ENCODE assay signal across 4 cellular contexts in genomic region chr3:9293953-9294352, GRCh38. TPM values are rescaled to one million over a fixed set of nuclear protein-coding genes. Genes with fewer than 3 reads are reported as not detected.
DNase-seq lines count a peak whose midpoint lies in the region; ATAC-seq, FAIRE-seq and TF ChIP-seq lines count a peak whose summit lies in the region.
"Not testable (repeated sequence)": the region's sequence is repeated elsewhere in the genome, so short reads cannot be mapped to it uniquely, and the experiment has no call there.

No MANE protein-coding gene starts in this region.

- TF ChIP-seq CTCF in HEK293 (tag by site-specific recombination; IDR thresholded peaks at IDR 0.05); WTC11 (IDR thresholded peaks at IDR 0.05); K562 (IDR thresholded peaks at IDR 0.05 in 2 of 3, conservative IDR thresholded peaks at IDR 0.05 in 1 of 3; ENCODE audit: insufficient read depth in 2 of 3, low read depth in 1 of 3, low read length in 3 of 3); pancreas (IDR thresholded peaks at IDR 0.05): not testable (repeated sequence)

- not testable (repeated sequence) for H4K20me1 ChIP-seq in K562 (replicated peaks; ENCODE audit: control insufficient read depth, insufficient read depth, low read length)

- H2AFZ ChIP-seq in K562 (ENCODE audit: low read depth, low read length) = not testable (repeated sequence)

- in situ Hi-C loops in K562 (cut with MboI) = not testable (repeated sequence)

- H3K4me3 ChIP-seq in HEK293 (ENCODE audit: low read depth, low read length); K562; pancreas: not testable (repeated sequence)

- not testable (repeated sequence) for H3K4me3 Mint-ChIP-seq in WTC11

- TF ChIP-seq EP300 in K562 (IDR thresholded peaks at IDR 0.05; ENCODE audit: low read length) = not testable (repeated sequence)

- not testable (repeated sequence) for DNase-seq in WTC11 (ENCODE audit: low spot score); K562 (ENCODE audit: extremely low read depth in 1 of 4, low spot score in 3 of 4); pancreas

- peaks cover 15% of the 10 kb centered on the region for H3K9me3 Mint-ChIP-seq in WTC11

- CTCF ChIA-PET in HEK293 (lab: Yijun Ruan, JAX) = interaction anchor here (0.6 to 1.2 kb wide), 2 partner anchors 139 to 323 kb away, joined by 3 to 4 read pairs; no protein-coding TSS in a partner anchor
- CTCF ChIA-PET in WTC11 (lab: Charles Lee); K562 (lab: Yijun Ruan, JAX; ENCODE audit: low intra/inter-chr PET ratio): not testable (repeated sequence)

- intact Hi-C loops in K562 (cut with micrococcal nuclease); pancreas (cut with DNase I): not testable (repeated sequence)

- not testable (repeated sequence) for H3K27ac ChIP-seq in HEK293 (ENCODE audit: extremely low read depth, low read depth, low read length); K562 (ENCODE audit: extremely low read depth, low read depth, low read length); pancreas

- H3K4me2 ChIP-seq in K562 (ENCODE audit: insufficient read depth, low read length) = not testable (repeated sequence)

- not testable (repeated sequence) for FAIRE-seq in K562 (lab: Jason Lieb, UNC)
- peak; percentile 65 for FAIRE-seq in pancreas (lab: Jason Lieb, UNC)

- not testable (repeated sequence) for H3K36me3 ChIP-seq in HEK293 (ENCODE audit: control insufficient read depth in 2 of 2, insufficient read depth in 1 of 2, low read length in 2 of 2); K562 (ENCODE audit: control insufficient read depth, insufficient read depth, low read length); pancreas

- H3K27me3 ChIP-seq in K562 (ENCODE audit: control insufficient read depth in 2 of 2, insufficient read depth in 2 of 2, low read length in 2 of 2); pancreas: not testable (repeated sequence)

- not testable (repeated sequence) for TF ChIP-seq RAD21 in K562 (CRISPR knock-in tag; conservative IDR thresholded peaks at IDR 0.05 in 1 of 2, IDR thresholded peaks at IDR 0.05 in 1 of 2)

- H3K27me3 Mint-ChIP-seq in WTC11 (ENCODE audit: low read depth) = not testable (repeated sequence)

- H3K9ac ChIP-seq in K562 (ENCODE audit: insufficient read depth in 1 of 2, low read depth in 2 of 2, low read length in 2 of 2) = not testable (repeated sequence)

- not testable (repeated sequence) for H3K4me1 ChIP-seq in HEK293 (ENCODE audit: control insufficient read depth, insufficient read depth, low read length); K562 (replicated peaks in 1 of 2; ENCODE audit: control insufficient read depth in 2 of 2, insufficient read depth in 2 of 2, low read length in 2 of 2); pancreas

- not testable (repeated sequence) for H3K9me1 ChIP-seq in K562 (ENCODE audit: control insufficient read depth, insufficient read depth, low read length)

- BruUV-seq in K562 (replicated peaks; lab: Mats Ljungman, UMichigan) = not testable (repeated sequence)

- POLR2A ChIA-PET in HEK293 (lab: Yijun Ruan, JAX); WTC11 (lab: Charles Lee); K562 (lab: Yijun Ruan, JAX): not testable (repeated sequence)

- not testable (repeated sequence) for H3K79me2 ChIP-seq in K562 (ENCODE audit: control insufficient read depth, insufficient read depth, low read length)

- 0% methylated on average over 2 of the region's 2 CpGs for WGBS in K562 (ENCODE audit: insufficient coverage, low coverage, missing lambda C conversion rate)
- 89 to 91% methylated on average over 2 of the region's 2 CpGs for WGBS in pancreas, 2 donors

- not testable (repeated sequence) for H3K27ac Mint-ChIP-seq in WTC11

- not testable (repeated sequence) for TF ChIP-seq POLR2A in K562 (conservative IDR thresholded peaks at IDR 0.05)

- not testable (repeated sequence) for H3K36me3 Mint-ChIP-seq in WTC11

- peaks cover 13% of the 10 kb centered on the region for H3K4me1 Mint-ChIP-seq in WTC11

- H3K9me3 ChIP-seq in HEK293 (ENCODE audit: control insufficient read depth, insufficient read depth, low read depth, low read length); K562 (replicated peaks; ENCODE audit: control insufficient read depth, insufficient read depth, low read depth, low read length); pancreas: not testable (repeated sequence)

- ATAC-seq in WTC11, K562, pancreas: not testable (repeated sequence)

TF ChIP-seq in HEK293, 187 proteins besides CTCF, POLR2A, EP300 and RAD21:
- peak; percentile 97 for TF ChIP-seq ZNF146 (tag by site-specific recombination; IDR thresholded peaks at IDR 0.05)
TF ChIP-seq in HEK293: peak in this region for 1; not testable (repeated sequence) for 186.

TF ChIP-seq in WTC11, 78 proteins besides CTCF, POLR2A, EP300 and RAD21:
- 0 out of 2 replicates have a peak, but pooled peaks have one; percentile 21 for TF ChIP-seq GTF2I (CRISPR knock-in tag; conservative IDR thresholded peaks at IDR 0.05)

TF ChIP-seq in K562, 482 proteins besides CTCF, POLR2A, EP300 and RAD21:
- TF ChIP-seq ZNF146 (CRISPR knock-in tag; IDR thresholded peaks at IDR 0.05; ENCODE audit: unreplicated experiment) = peak; percentile 67
TF ChIP-seq in K562: peak in this region for 1; not testable (repeated sequence) for 481.

RNA-seq across cellular contexts. Expression of gene SRGAP3, which starts 44.5 kb away (rescaled TPM):
- total RNA-seq in WTC11 (2021) (11.8 to 17.9 TPM (median 12.1 TPM) in 3 replicates), K562 (2014; rRNA removed) (0.20 TPM in 1 of 2 replicates, not detected in the other), K562 (2014; rRNA removed; fragmentation: Illumina TruSeq; extraction: Trizol) (0.33 and 0.61 TPM in 2 replicates), K562 (2015; rRNA removed; fragmentation: Illumina TruSeq; extraction: Trizol) (0.11 and 0.38 TPM in 2 replicates), K562 (2021) (0.16 and 0.35 TPM in 2 replicates), pancreas (1 to 10 TPM; 2.4 to 6.5 (median 3.2) TPM)
- total RNA-seq in K562 (2011; cell fraction: chromatin; rRNA removed; ENCODE audit: low replicate concordance) = 0.81 and 2.2 TPM in 2 replicates
- total RNA-seq in K562 (2011; cell fraction: nucleolus; rRNA removed) = 1.6 TPM in 1 of 2 replicates, not detected in the other
- total RNA-seq in K562 (2011; cell fraction: nucleoplasm; rRNA removed) = 0.66 and 2.1 TPM in 2 replicates
- polyA plus RNA-seq in K562 (2011; rRNA removed) (0.69 and 0.85 TPM in 2 replicates), K562 (2014; fragmentation: Illumina TruSeq; extraction: Trizol) (0.46 TPM in 1 of 2 replicates, not detected in the other), K562 (2014; fragmentation: Nextera tagmentation; extraction: Ambion mirVana) (under 1 TPM; 0.29 to 0.35 TPM), K562 (2014; rRNA removed) (1.0 TPM in 1 of 2 replicates, not detected in the other), pancreas (1 to 10 TPM; 1.9 to 2.2 TPM)
- polyA plus RNA-seq in K562 (2011; cell fraction: cytosol; rRNA removed) = 0.30 and 0.31 TPM in 2 replicates
- polyA plus RNA-seq in K562 (2011; cell fraction: nucleus; rRNA removed) = 0.54 and 0.91 TPM in 2 replicates
- polyA plus RNA-seq in K562 (2012) = 0.42 and 0.78 TPM in 2 replicates
- 0.18 TPM in 1 of 2 replicates, not detected in the other for polyA minus RNA-seq in K562 (2011; rRNA and poly(A)+ RNA removed)
- not detected in 2 replicates for polyA minus RNA-seq in K562 (2011; cell fraction: cytosol; rRNA and poly(A)+ RNA removed)
- 1.8 and 2.8 TPM in 2 replicates for polyA minus RNA-seq in K562 (2011; cell fraction: nucleus; rRNA and poly(A)+ RNA removed)
